11 cellular contexts compared by ENCODE assay signal in the genomic region with DNA sequence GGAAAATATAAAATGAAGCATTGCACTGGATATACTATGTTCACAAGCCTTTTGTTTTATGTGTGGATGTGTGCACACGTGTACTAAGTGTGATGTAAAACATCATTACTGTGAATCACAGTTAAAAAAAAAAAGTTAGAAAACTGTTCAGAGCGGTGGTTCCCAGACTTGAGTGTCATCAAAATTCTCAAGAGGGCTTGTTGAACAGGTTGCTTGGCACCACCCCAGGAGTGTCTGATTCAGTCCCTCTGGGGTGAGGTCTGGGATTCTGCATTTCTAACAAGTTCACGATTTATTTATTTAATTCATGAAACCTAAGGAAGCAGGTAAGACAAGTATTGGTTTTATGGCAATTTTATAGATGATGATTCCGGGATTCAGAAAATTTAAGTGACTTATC. TPM values are rescaled to one million over a fixed set of nuclear protein-coding genes. Genes with fewer than 3 reads are reported as not detected.
DNase-seq lines count a peak whose midpoint lies in the region; ATAC-seq and TF ChIP-seq lines count a peak whose summit lies in the region.
"Had no signal": no experiment of that assay in that cellular context is flagged by ENCODE, and none has a peak within 500 bp of the region (broad histone marks: within the 10 kb centered on the region; RNA-seq: fewer than 3 reads in every experiment).

No MANE protein-coding gene starts in this region.

- H3K36me3 ChIP-seq in left lung: no peaks in the 10 kb centered on the region
- peaks cover 20% of the 10 kb centered on the region for H3K36me3 ChIP-seq in H7 (replicated peaks; ENCODE audit: control insufficient read depth, insufficient read depth, low read length)
- peaks cover 28% of the 10 kb centered on the region for H3K36me3 ChIP-seq in SJCRH30
- H3K36me3 ChIP-seq: upper lobe of left lung had no signal

- peak overlapping the region in 1 of 2 donors; percentile 91 for H3K4me3 ChIP-seq in left lung
- H3K4me3 ChIP-seq in H7 (ENCODE audit: insufficient read depth, low read depth, low read length): no peak overlapping the region
- no peak overlapping the region for H3K4me3 ChIP-seq in SJCRH30

- H3K4me1 ChIP-seq in left lung (peaks cover 9 to 31% of the 10 kb centered on the region in 2 donors), SJCRH30 (peaks cover 3% of the 10 kb centered on the region; the same call in 1 of the 2 replicates)
- H3K4me1 ChIP-seq: parathyroid adenoma had no signal

- intact Hi-C loops in Calu3 (cut with micrococcal nuclease; ENCODE audit: unreplicated experiment): no loop called here
- intact Hi-C loops in left lung (cut with DNase I): no loop called here

- no TSS peak for BruUV-seq in Calu3 (replicated peaks; lab: Mats Ljungman, UMichigan)

- ATAC-seq in WTC11: no peak
- peak; percentile 27 for ATAC-seq in left lung
- ATAC-seq in HG03196 (IDR thresholded peaks at IDR 0.05; ENCODE audit: unreplicated experiment): no peak
- no peak for ATAC-seq in GM21381 (IDR thresholded peaks at IDR 0.05; ENCODE audit: unreplicated experiment)

- POLR2A ChIA-PET in WTC11 (lab: Charles Lee): interaction anchor here (0.6 to 0.8 kb wide), 3 partner anchors 207 to 263 kb away, joined by 3 to 6 read pairs (median 4); partner anchors contain the start of gene IRF2

- H3K4me3 Mint-ChIP-seq in Calu3 (ENCODE audit: low read depth, unreplicated experiment): peak overlapping the region; percentile 96
- peak overlapping the region; percentile 91 for H3K4me3 Mint-ChIP-seq in WTC11

- H3K27me3 ChIP-seq in left lung: no peaks in the 10 kb centered on the region
- H3K27me3 ChIP-seq in H7 (ENCODE audit: control insufficient read depth, insufficient read depth, low read length): no peaks in the 10 kb centered on the region
- H3K27me3 ChIP-seq in SJCRH30: no peaks in the 10 kb centered on the region
- H3K27me3 ChIP-seq: upper lobe of left lung had no signal

- TF ChIP-seq CTCF in Calu3 (IDR thresholded peaks at IDR 0.05; ENCODE audit: unreplicated experiment) (no peak), WTC11 (IDR thresholded peaks at IDR 0.05) (no peak), left lung (IDR thresholded peaks at IDR 0.05) (no peak)

- peak; percentile 64 for DNase-seq in Calu3
- DNase-seq in HT-29 (ENCODE audit: low spot score): peak; percentile 23
- DNase-seq in WTC11 (ENCODE audit: low spot score): no peak
- peak in 1 of 2 donors; percentile 72 for DNase-seq in left lung
- DNase-seq in H7: no peak
- DNase-seq in SJCRH30: no peak
- DNase-seq: MV-4-11 had no signal

- H3K27ac Mint-ChIP-seq in Calu3 (ENCODE audit: unreplicated experiment): peak overlapping the region; percentile 68
- H3K27ac Mint-ChIP-seq in WTC11: peak overlapping the region; percentile 70

- CTCF ChIA-PET in Calu3 (lab: Charles Lee) (interaction anchor here (0.7 kb wide), 1 partner anchor 69 kb away, joined by 4 read pairs; no protein-coding TSS in a partner anchor), WTC11 (lab: Charles Lee) (interaction anchor here (0.7 to 1.0 kb wide), 2 partner anchors 11 to 83 kb away, joined by 3 to 4 read pairs; partner anchors contain the start of gene CASP3)

- H3K36me3 Mint-ChIP-seq in Calu3 (ENCODE audit: insufficient read depth, unreplicated experiment) (peaks cover 58% of the 10 kb centered on the region), WTC11 (peaks cover 33% of the 10 kb centered on the region)

- H3K27ac ChIP-seq in left lung (no peak overlapping the region), SJCRH30 (no peak overlapping the region)
- H3K27ac ChIP-seq: parathyroid adenoma, upper lobe of left lung had no signal

- H3K27me3 Mint-ChIP-seq in Calu3 (ENCODE audit: unreplicated experiment) (no peaks in the 10 kb centered on the region), WTC11 (ENCODE audit: low read depth) (peaks cover 4% of the 10 kb centered on the region; the same call in 1 of the 2 replicates)

- H3K9me3 ChIP-seq in left lung: no peaks in the 10 kb centered on the region
- H3K9me3 ChIP-seq in SJCRH30 (replicated peaks): no peaks in the 10 kb centered on the region
- H3K9me3 ChIP-seq: upper lobe of left lung had no signal

- H3K9me3 Mint-ChIP-seq in Calu3 (ENCODE audit: low read depth, unreplicated experiment) (no peaks in the 10 kb centered on the region), WTC11 (no peaks in the 10 kb centered on the region)

- H3K4me1 Mint-ChIP-seq in Calu3 (ENCODE audit: low read depth, unreplicated experiment) (peaks cover 15% of the 10 kb centered on the region), WTC11 (peaks cover 36% of the 10 kb centered on the region)

TF ChIP-seq in WTC11, 78 proteins besides CTCF, POLR2A, EP300 and RAD21 (continues in another document):
- TF ChIP-seq NFATC4 (CRISPR knock-in tag; IDR thresholded peaks at IDR 0.05): no peak
- TF ChIP-seq FOXP1 (CRISPR knock-in tag; IDR thresholded peaks at IDR 0.05; ENCODE audit: borderline replicate concordance): no peak
- no peak for TF ChIP-seq PRRX2 (CRISPR knock-in tag; IDR thresholded peaks at IDR 0.05)
- TF ChIP-seq, protein P1, sequence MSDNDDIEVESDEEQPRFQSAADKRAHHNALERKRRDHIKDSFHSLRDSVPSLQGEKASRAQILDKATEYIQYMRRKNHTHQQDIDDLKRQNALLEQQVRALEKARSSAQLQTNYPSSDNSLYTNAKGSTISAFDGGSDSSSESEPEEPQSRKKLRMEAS (CRISPR knock-in tag; IDR thresholded peaks at IDR 0.05): no peak
- TF ChIP-seq, protein P2, sequence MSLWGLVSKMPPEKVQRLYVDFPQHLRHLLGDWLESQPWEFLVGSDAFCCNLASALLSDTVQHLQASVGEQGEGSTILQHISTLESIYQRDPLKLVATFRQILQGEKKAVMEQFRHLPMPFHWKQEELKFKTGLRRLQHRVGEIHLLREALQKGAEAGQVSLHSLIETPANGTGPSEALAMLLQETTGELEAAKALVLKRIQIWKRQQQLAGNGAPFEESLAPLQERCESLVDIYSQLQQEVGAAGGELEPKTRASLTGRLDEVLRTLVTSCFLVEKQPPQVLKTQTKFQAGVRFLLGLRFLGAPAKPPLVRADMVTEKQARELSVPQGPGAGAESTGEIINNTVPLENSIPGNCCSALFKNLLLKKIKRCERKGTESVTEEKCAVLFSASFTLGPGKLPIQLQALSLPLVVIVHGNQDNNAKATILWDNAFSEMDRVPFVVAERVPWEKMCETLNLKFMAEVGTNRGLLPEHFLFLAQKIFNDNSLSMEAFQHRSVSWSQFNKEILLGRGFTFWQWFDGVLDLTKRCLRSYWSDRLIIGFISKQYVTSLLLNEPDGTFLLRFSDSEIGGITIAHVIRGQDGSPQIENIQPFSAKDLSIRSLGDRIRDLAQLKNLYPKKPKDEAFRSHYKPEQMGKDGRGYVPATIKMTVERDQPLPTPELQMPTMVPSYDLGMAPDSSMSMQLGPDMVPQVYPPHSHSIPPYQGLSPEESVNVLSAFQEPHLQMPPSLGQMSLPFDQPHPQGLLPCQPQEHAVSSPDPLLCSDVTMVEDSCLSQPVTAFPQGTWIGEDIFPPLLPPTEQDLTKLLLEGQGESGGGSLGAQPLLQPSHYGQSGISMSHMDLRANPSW (CRISPR knock-in tag; conservative IDR thresholded peaks at IDR 0.05; ENCODE audit: low read depth): no peak
- TF ChIP-seq, protein P3, sequence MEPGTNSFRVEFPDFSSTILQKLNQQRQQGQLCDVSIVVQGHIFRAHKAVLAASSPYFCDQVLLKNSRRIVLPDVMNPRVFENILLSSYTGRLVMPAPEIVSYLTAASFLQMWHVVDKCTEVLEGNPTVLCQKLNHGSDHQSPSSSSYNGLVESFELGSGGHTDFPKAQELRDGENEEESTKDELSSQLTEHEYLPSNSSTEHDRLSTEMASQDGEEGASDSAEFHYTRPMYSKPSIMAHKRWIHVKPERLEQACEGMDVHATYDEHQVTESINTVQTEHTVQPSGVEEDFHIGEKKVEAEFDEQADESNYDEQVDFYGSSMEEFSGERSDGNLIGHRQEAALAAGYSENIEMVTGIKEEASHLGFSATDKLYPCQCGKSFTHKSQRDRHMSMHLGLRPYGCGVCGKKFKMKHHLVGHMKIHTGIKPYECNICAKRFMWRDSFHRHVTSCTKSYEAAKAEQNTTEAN (CRISPR knock-in tag; IDR thresholded peaks at IDR 0.05): no peak
- TF ChIP-seq CREB1 (CRISPR knock-in tag; IDR thresholded peaks at IDR 0.05): no peak
- TF ChIP-seq, protein P4, sequence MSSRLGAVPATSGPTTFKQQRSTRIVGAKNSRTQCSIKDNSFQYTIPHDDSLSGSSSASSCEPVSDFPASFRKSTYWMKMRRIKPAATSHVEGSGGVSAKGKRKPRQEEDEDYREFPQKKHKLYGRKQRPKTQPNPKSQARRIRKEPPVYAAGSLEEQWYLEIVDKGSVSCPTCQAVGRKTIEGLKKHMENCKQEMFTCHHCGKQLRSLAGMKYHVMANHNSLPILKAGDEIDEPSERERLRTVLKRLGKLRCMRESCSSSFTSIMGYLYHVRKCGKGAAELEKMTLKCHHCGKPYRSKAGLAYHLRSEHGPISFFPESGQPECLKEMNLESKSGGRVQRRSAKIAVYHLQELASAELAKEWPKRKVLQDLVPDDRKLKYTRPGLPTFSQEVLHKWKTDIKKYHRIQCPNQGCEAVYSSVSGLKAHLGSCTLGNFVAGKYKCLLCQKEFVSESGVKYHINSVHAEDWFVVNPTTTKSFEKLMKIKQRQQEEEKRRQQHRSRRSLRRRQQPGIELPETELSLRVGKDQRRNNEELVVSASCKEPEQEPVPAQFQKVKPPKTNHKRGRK (CRISPR knock-in tag; IDR thresholded peaks at IDR 0.05; ENCODE audit: borderline replicate concordance): no peak
- no peak for TF ChIP-seq NFYB (CRISPR knock-in tag; conservative IDR thresholded peaks at IDR 0.05; ENCODE audit: low read depth)
- TF ChIP-seq CBFB (CRISPR knock-in tag; IDR thresholded peaks at IDR 0.05; ENCODE audit: low read depth): no peak
- TF ChIP-seq SMAD3 (CRISPR knock-in tag; IDR thresholded peaks at IDR 0.05; ENCODE audit: borderline replicate concordance): no peak
- no peak for TF ChIP-seq FOXJ3 (CRISPR knock-in tag; IDR thresholded peaks at IDR 0.05; ENCODE audit: borderline replicate concordance)
- TF ChIP-seq ZNF121 (CRISPR knock-in tag; IDR thresholded peaks at IDR 0.05): no peak
- no peak for TF ChIP-seq FOXK1 (CRISPR knock-in tag; IDR thresholded peaks at IDR 0.05)
- TF ChIP-seq GABPB1 (CRISPR knock-in tag; IDR thresholded peaks at IDR 0.05): no peak
- TF ChIP-seq ZNF263 (CRISPR knock-in tag; IDR thresholded peaks at IDR 0.05; ENCODE audit: low read depth): no peak
- no peak for TF ChIP-seq ZNF317 (CRISPR knock-in tag; IDR thresholded peaks at IDR 0.05; ENCODE audit: borderline replicate concordance, low read depth)

RNA-seq across cellular contexts. Expression of gene CENPU, which starts 1.8 kb away (rescaled TPM):
- total RNA-seq in Calu3 (2022) (61.3 and 79.2 TPM in 2 replicates), WTC11 (2021) (52.9 to 60.5 TPM (median 53.4 TPM) in 3 replicates), left lung (10 to 100 TPM; 11.3 to 11.6 TPM)
- 15.2 and 15.3 TPM in 2 replicates for total RNA-seq in HT-29 (2014; rRNA removed; shearing (Covaris generic))
- 74.8 and 104 TPM in 2 replicates for total RNA-seq in H7 (2014; rRNA removed; shearing (Covaris generic))
- 52.7 and 59.4 TPM in 2 replicates for total RNA-seq in SJCRH30 (2014; rRNA removed; shearing (Covaris generic))

Comparison
In these comparisons a context has a peak if more than half of its experiments do, and no peak if none do; other contexts are left out.
1. DNase-seq: peak in Calu3 (single experiment) and HT-29 (single experiment); none in WTC11 (single experiment), H7 (single experiment) and SJCRH30 (0 of 2).